12 cellular contexts compared by ENCODE assay signal in genomic region chr18:42048150-42048549, GRCh38.
DNase-seq lines count a peak whose midpoint lies in the region; ATAC-seq, FAIRE-seq and TF ChIP-seq lines count a peak whose summit lies in the region.
"Had no signal": no experiment of that assay in that cellular context is flagged by ENCODE, and none has a peak within 500 bp of the region (broad histone marks: within the 10 kb centered on the region; RNA-seq: fewer than 3 reads in every experiment).

No MANE protein-coding gene starts in this region.

- H3K4me3 ChIP-seq in neural progenitor cell (no peak overlapping the region), left ventricle myocardium inferior (no peak overlapping the region)
- H3K4me3 ChIP-seq: skin epidermis, suprapubic skin had no signal

- H3F3A ChIP-seq in neural progenitor cell (ENCODE audit: low read depth): peaks cover 8% of the 10 kb centered on the region

- no peak for TF ChIP-seq CTCF in D721Med (IDR thresholded peaks at IDR 0.05; ENCODE audit: insufficient read depth, missing control alignments)
- no peak for TF ChIP-seq CTCF in natural killer cell (IDR thresholded peaks at IDR 0.05)
- no peak for TF ChIP-seq CTCF in neural progenitor cell (IDR thresholded peaks at IDR 0.05)
- TF ChIP-seq CTCF in left ventricle myocardium inferior (IDR thresholded peaks at IDR 0.05; ENCODE audit: borderline replicate concordance): no peak

- ATAC-seq in natural killer cell: no peak
- ATAC-seq in HG02642 (IDR thresholded peaks at IDR 0.05; ENCODE audit: poor library complexity, unreplicated experiment): no peak

- no peak overlapping the region for H3K9ac ChIP-seq in neural progenitor cell

- peak; percentile 55 for FAIRE-seq in D721Med (lab: Jason Lieb, UNC)
- FAIRE-seq: G401.6 had no signal

- no peak overlapping the region for H3K4me3 Mint-ChIP-seq in natural killer cell
- H3K4me3 Mint-ChIP-seq in neural progenitor cell: no peak overlapping the region
- H3K4me3 Mint-ChIP-seq: activated naive CD8-positive, alpha-beta T cell treated with anti-CD3 and anti-CD28 coated beads, Interleukin-2, amount 10 ng/mL, durations not matched to agents 7 days and 5 days had no signal

- H3K36me3 ChIP-seq in neural progenitor cell (peaks cover 6% of the 10 kb centered on the region), left ventricle myocardium inferior (peaks cover 61% of the 10 kb centered on the region)

- no peaks in the 10 kb centered on the region for H3K4me1 ChIP-seq in neural progenitor cell
- no peaks in the 10 kb centered on the region for H3K4me1 ChIP-seq in left ventricle myocardium inferior
- H3K4me1 ChIP-seq: suprapubic skin had no signal

- no peaks in the 10 kb centered on the region for H3K9me3 Mint-ChIP-seq in natural killer cell
- no peaks in the 10 kb centered on the region for H3K9me3 Mint-ChIP-seq in neural progenitor cell
- H3K9me3 Mint-ChIP-seq: activated naive CD8-positive, alpha-beta T cell treated with anti-CD3 and anti-CD28 coated beads, Interleukin-2, amount 10 ng/mL, durations not matched to agents 7 days and 5 days had no signal

- H3K27me3 ChIP-seq in neural progenitor cell (no peaks in the 10 kb centered on the region), left ventricle myocardium inferior (ENCODE audit: low read depth) (no peaks in the 10 kb centered on the region)
- H3K27me3 ChIP-seq: suprapubic skin had no signal

- H3K27ac Mint-ChIP-seq in natural killer cell (peak overlapping the region; percentile 42 to 46), neural progenitor cell (no peak overlapping the region)
- H3K27ac Mint-ChIP-seq: activated naive CD8-positive, alpha-beta T cell treated with anti-CD3 and anti-CD28 coated beads, Interleukin-2, amount 10 ng/mL, durations not matched to agents 7 days and 5 days had no signal

- no peak overlapping the region for H3K27ac ChIP-seq in neural progenitor cell
- H3K27ac ChIP-seq in left ventricle myocardium inferior (replicated peaks): no peak overlapping the region
- H3K27ac ChIP-seq: suprapubic skin had no signal

- H3K36me3 Mint-ChIP-seq in natural killer cell (peaks cover 14% of the 10 kb centered on the region), neural progenitor cell (peaks cover 12% of the 10 kb centered on the region)

- H2AFZ ChIP-seq in neural progenitor cell (replicated peaks): no peak overlapping the region

- H3K9me3 ChIP-seq in neural progenitor cell (ENCODE audit: low read depth): no peaks in the 10 kb centered on the region
- no peaks in the 10 kb centered on the region for H3K9me3 ChIP-seq in left ventricle myocardium inferior (replicated peaks)
- H3K9me3 ChIP-seq: suprapubic skin had no signal

- H3K27me3 Mint-ChIP-seq in natural killer cell (ENCODE audit: low read depth in 2 of 2) (no peaks in the 10 kb centered on the region), neural progenitor cell (ENCODE audit: insufficient read depth, low read depth) (no peaks in the 10 kb centered on the region)
- H3K27me3 Mint-ChIP-seq: activated naive CD8-positive, alpha-beta T cell treated with anti-CD3 and anti-CD28 coated beads, Interleukin-2, amount 10 ng/mL, durations not matched to agents 7 days and 5 days had no signal

- intact Hi-C loops in natural killer cell (cut with micrococcal nuclease) (no loop called here), left ventricle myocardium inferior (cut with micrococcal nuclease) (no loop called here)

- H4K20me1 ChIP-seq in neural progenitor cell (ENCODE audit: low read depth): no peaks in the 10 kb centered on the region

- H3K4me2 ChIP-seq in neural progenitor cell: no peak overlapping the region

- H3K4me1 Mint-ChIP-seq in natural killer cell: peaks cover 8 to 13% of the 10 kb centered on the region in 2 donors
- peaks cover 7% of the 10 kb centered on the region for H3K4me1 Mint-ChIP-seq in neural progenitor cell

- DNase-seq in D721Med (ENCODE audit: insufficient read length, low spot score): no peak
- DNase-seq in NCI-H69 (lab: John Stamatoyannopoulos, UW): peak; percentile 18
- peak; percentile 37 to 73 for DNase-seq in dermis microvascular lymphatic vessel endothelial cell (ENCODE audit: low read depth in 2 of 2)
- no peak for DNase-seq in natural killer cell
- no peak for DNase-seq in neural progenitor cell (ENCODE audit: low spot score)
- no peak for DNase-seq in left ventricle myocardium inferior
- no peak for DNase-seq in NCI-H748 treated with DMSO at 0.1 percent for 48 hours (lab: John Stamatoyannopoulos, UW)
- DNase-seq: activated naive CD8-positive, alpha-beta T cell treated with anti-CD3 and anti-CD28 coated beads, Interleukin-2, amount 10 ng/mL, durations not matched to agents 7 days and 5 days had no signal

- H3K79me2 ChIP-seq in neural progenitor cell (ENCODE audit: low read depth): no peaks in the 10 kb centered on the region

Comparison
In these comparisons a context has a peak if more than half of its experiments do, and no peak if none do; other contexts are left out.
1. DNase-seq: peak in NCI-H69 (single experiment) and dermis microvascular lymphatic vessel endothelial cell (2 of 2); none in D721Med (single experiment), natural killer cell (single experiment), neural progenitor cell (single experiment), left ventricle myocardium inferior (single experiment) and NCI-H748 treated with DMSO at 0.1 percent for 48 hours (single experiment).